1 cellular context compared by ENCODE assay signal in genomic region chr9:132973713-132974112, GRCh38.
A peak's percentile ranks its signal among the peaks of the same experiment; 100 is the strongest.
TF ChIP-seq lines count a peak whose summit lies in the region.

No MANE protein-coding gene starts in this region.

TF ChIP-seq in K562, 482 proteins besides CTCF, POLR2A, EP300 and RAD21 (continued from another document and continues in another):
- TF ChIP-seq LCOR (CRISPR knock-in tag; IDR thresholded peaks at IDR 0.05) (no peak), ZNF639 (CRISPR knock-in tag; conservative IDR thresholded peaks at IDR 0.05 in 1 of 2, IDR thresholded peaks at IDR 0.05 in 1 of 2) (no peak), SIX5 (IDR thresholded peaks at IDR 0.05; ENCODE audit: borderline replicate concordance in 1 of 2, insufficient read depth in 1 of 2, low read depth in 1 of 2, low read length in 2 of 2) (no peak), RBM25 (IDR thresholded peaks at IDR 0.05; ENCODE audit: low read depth, low read length, severe bottlenecking) (peak; percentile 90), CBX2 (IDR thresholded peaks at IDR 0.05; ENCODE audit: insufficient read depth, low read length, poor library complexity, severe bottlenecking) (no peak), POLR3A (IDR thresholded peaks at IDR 0.05; ENCODE audit: borderline replicate concordance, extremely low read depth, insufficient read depth, insufficient read length) (no peak), ARID1B (IDR thresholded peaks at IDR 0.05) (no peak), ASH1L (IDR thresholded peaks at IDR 0.05; ENCODE audit: borderline replicate concordance, low read depth, partially characterized antibody) (peak; percentile 77), MBD1 (CRISPR knock-in tag; IDR thresholded peaks at IDR 0.05) (no peak), THRA (IDR thresholded peaks at IDR 0.05) (no peak), CHCHD3 (CRISPR knock-in tag; IDR thresholded peaks at IDR 0.05) (no peak), HCFC1 (IDR thresholded peaks at IDR 0.05; ENCODE audit: low read depth, low read length) (no peak), HDAC3 (IDR thresholded peaks at IDR 0.05; ENCODE audit: borderline replicate concordance, partially characterized antibody) (no peak), NFYB (IDR thresholded peaks at IDR 0.05; ENCODE audit: extremely low read depth, insufficient read length) (peak; percentile 91), POLR2H (tag; IDR thresholded peaks at IDR 0.05; ENCODE audit: low read depth) (no peak), ZBTB7A (IDR thresholded peaks at IDR 0.05; ENCODE audit: borderline replicate concordance, control insufficient read depth, low read depth, low read length) (no peak), NEUROD1 (IDR thresholded peaks at IDR 0.05; ENCODE audit: borderline replicate concordance, low read depth, low read length, partially characterized antibody) (peak; percentile 38), DLX4 (CRISPR knock-in tag; IDR thresholded peaks at IDR 0.05) (no peak), SETDB1 (IDR thresholded peaks at IDR 0.05; ENCODE audit: low read length) (no peak), USF2 (CRISPR knock-in tag; IDR thresholded peaks at IDR 0.05) (peak; percentile 81), CBX3 (IDR thresholded peaks at IDR 0.05; ENCODE audit: borderline replicate concordance in 1 of 2, low read length in 2 of 2) (0 out of 3 replicates have a peak, but pooled peaks of 1 of the 2 experiments have one; percentile 11), NFIX (CRISPR knock-in tag; IDR thresholded peaks at IDR 0.05; ENCODE audit: low read depth) (no peak), CCAR2 (IDR thresholded peaks at IDR 0.05; ENCODE audit: low read depth, low read length) (no peak), ZBTB26 (CRISPR knock-in tag; IDR thresholded peaks at IDR 0.05) (no peak), MYNN (IDR thresholded peaks at IDR 0.05) (no peak), MYNN (CRISPR knock-in tag; IDR thresholded peaks at IDR 0.05) (no peak), ZNF77 (CRISPR knock-in tag; IDR thresholded peaks at IDR 0.05) (no peak)
- TF ChIP-seq, protein P1, sequence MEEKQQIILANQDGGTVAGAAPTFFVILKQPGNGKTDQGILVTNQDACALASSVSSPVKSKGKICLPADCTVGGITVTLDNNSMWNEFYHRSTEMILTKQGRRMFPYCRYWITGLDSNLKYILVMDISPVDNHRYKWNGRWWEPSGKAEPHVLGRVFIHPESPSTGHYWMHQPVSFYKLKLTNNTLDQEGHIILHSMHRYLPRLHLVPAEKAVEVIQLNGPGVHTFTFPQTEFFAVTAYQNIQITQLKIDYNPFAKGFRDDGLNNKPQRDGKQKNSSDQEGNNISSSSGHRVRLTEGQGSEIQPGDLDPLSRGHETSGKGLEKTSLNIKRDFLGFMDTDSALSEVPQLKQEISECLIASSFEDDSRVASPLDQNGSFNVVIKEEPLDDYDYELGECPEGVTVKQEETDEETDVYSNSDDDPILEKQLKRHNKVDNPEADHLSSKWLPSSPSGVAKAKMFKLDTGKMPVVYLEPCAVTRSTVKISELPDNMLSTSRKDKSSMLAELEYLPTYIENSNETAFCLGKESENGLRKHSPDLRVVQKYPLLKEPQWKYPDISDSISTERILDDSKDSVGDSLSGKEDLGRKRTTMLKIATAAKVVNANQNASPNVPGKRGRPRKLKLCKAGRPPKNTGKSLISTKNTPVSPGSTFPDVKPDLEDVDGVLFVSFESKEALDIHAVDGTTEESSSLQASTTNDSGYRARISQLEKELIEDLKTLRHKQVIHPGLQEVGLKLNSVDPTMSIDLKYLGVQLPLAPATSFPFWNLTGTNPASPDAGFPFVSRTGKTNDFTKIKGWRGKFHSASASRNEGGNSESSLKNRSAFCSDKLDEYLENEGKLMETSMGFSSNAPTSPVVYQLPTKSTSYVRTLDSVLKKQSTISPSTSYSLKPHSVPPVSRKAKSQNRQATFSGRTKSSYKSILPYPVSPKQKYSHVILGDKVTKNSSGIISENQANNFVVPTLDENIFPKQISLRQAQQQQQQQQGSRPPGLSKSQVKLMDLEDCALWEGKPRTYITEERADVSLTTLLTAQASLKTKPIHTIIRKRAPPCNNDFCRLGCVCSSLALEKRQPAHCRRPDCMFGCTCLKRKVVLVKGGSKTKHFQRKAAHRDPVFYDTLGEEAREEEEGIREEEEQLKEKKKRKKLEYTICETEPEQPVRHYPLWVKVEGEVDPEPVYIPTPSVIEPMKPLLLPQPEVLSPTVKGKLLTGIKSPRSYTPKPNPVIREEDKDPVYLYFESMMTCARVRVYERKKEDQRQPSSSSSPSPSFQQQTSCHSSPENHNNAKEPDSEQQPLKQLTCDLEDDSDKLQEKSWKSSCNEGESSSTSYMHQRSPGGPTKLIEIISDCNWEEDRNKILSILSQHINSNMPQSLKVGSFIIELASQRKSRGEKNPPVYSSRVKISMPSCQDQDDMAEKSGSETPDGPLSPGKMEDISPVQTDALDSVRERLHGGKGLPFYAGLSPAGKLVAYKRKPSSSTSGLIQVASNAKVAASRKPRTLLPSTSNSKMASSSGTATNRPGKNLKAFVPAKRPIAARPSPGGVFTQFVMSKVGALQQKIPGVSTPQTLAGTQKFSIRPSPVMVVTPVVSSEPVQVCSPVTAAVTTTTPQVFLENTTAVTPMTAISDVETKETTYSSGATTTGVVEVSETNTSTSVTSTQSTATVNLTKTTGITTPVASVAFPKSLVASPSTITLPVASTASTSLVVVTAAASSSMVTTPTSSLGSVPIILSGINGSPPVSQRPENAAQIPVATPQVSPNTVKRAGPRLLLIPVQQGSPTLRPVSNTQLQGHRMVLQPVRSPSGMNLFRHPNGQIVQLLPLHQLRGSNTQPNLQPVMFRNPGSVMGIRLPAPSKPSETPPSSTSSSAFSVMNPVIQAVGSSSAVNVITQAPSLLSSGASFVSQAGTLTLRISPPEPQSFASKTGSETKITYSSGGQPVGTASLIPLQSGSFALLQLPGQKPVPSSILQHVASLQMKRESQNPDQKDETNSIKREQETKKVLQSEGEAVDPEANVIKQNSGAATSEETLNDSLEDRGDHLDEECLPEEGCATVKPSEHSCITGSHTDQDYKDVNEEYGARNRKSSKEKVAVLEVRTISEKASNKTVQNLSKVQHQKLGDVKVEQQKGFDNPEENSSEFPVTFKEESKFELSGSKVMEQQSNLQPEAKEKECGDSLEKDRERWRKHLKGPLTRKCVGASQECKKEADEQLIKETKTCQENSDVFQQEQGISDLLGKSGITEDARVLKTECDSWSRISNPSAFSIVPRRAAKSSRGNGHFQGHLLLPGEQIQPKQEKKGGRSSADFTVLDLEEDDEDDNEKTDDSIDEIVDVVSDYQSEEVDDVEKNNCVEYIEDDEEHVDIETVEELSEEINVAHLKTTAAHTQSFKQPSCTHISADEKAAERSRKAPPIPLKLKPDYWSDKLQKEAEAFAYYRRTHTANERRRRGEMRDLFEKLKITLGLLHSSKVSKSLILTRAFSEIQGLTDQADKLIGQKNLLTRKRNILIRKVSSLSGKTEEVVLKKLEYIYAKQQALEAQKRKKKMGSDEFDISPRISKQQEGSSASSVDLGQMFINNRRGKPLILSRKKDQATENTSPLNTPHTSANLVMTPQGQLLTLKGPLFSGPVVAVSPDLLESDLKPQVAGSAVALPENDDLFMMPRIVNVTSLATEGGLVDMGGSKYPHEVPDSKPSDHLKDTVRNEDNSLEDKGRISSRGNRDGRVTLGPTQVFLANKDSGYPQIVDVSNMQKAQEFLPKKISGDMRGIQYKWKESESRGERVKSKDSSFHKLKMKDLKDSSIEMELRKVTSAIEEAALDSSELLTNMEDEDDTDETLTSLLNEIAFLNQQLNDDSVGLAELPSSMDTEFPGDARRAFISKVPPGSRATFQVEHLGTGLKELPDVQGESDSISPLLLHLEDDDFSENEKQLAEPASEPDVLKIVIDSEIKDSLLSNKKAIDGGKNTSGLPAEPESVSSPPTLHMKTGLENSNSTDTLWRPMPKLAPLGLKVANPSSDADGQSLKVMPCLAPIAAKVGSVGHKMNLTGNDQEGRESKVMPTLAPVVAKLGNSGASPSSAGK (IDR thresholded peaks at IDR 0.05), result peak; percentile 76
- TF ChIP-seq, protein P2, sequence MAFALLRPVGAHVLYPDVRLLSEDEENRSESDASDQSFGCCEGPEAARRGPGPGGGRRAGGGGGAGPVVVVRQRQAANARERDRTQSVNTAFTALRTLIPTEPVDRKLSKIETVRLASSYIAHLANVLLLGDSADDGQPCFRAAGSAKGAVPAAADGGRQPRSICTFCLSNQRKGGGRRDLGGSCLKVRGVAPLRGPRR (CRISPR knock-in tag; IDR thresholded peaks at IDR 0.05), result no peak
- TF ChIP-seq, protein P3, sequence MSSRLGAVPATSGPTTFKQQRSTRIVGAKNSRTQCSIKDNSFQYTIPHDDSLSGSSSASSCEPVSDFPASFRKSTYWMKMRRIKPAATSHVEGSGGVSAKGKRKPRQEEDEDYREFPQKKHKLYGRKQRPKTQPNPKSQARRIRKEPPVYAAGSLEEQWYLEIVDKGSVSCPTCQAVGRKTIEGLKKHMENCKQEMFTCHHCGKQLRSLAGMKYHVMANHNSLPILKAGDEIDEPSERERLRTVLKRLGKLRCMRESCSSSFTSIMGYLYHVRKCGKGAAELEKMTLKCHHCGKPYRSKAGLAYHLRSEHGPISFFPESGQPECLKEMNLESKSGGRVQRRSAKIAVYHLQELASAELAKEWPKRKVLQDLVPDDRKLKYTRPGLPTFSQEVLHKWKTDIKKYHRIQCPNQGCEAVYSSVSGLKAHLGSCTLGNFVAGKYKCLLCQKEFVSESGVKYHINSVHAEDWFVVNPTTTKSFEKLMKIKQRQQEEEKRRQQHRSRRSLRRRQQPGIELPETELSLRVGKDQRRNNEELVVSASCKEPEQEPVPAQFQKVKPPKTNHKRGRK (tag; IDR thresholded peaks at IDR 0.05), result no peak
- TF ChIP-seq, protein P4, sequence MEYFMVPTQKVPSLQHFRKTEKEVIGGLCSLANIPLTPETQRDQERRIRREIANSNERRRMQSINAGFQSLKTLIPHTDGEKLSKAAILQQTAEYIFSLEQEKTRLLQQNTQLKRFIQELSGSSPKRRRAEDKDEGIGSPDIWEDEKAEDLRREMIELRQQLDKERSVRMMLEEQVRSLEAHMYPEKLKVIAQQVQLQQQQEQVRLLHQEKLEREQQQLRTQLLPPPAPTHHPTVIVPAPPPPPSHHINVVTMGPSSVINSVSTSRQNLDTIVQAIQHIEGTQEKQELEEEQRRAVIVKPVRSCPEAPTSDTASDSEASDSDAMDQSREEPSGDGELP (CRISPR knock-in tag; IDR thresholded peaks at IDR 0.05; ENCODE audit: borderline replicate concordance), result no peak
- TF ChIP-seq, protein P5, sequence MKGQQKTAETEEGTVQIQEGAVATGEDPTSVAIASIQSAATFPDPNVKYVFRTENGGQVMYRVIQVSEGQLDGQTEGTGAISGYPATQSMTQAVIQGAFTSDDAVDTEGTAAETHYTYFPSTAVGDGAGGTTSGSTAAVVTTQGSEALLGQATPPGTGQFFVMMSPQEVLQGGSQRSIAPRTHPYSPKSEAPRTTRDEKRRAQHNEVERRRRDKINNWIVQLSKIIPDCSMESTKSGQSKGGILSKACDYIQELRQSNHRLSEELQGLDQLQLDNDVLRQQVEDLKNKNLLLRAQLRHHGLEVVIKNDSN (CRISPR knock-in tag; IDR thresholded peaks at IDR 0.05), result peak; percentile 83
